8 cellular contexts compared by ENCODE assay signal in genomic region chr2:188978291-188979081, GRCh38. TPM values are rescaled to one million over a fixed set of nuclear protein-coding genes. Genes with fewer than 3 reads are reported as not detected.
DNase-seq lines count a peak whose midpoint lies in the region; ATAC-seq and TF ChIP-seq lines count a peak whose summit lies in the region.

No MANE protein-coding gene starts in this region.

- TF ChIP-seq CTCF in RWPE2 (IDR thresholded peaks at IDR 0.05; ENCODE audit: poor library complexity, severe bottlenecking): peak; percentile 63
- TF ChIP-seq CTCF in cardiac muscle cell (IDR thresholded peaks at IDR 0.05; ENCODE audit: low read depth, low read length): peak; percentile 35
- TF ChIP-seq CTCF in spleen (IDR thresholded peaks at IDR 0.05 in 8 of 11, conservative IDR thresholded peaks at IDR 0.05 in 3 of 11): no peak

- H3K36me3 Mint-ChIP-seq in activated naive CD4-positive, alpha-beta T cell treated with anti-CD3 and anti-CD28 coated beads for 36 hours (ENCODE audit: low read depth): no peaks in the 10 kb centered on the region

- H3K27ac ChIP-seq in RWPE2 (ENCODE audit: poor library complexity, severe bottlenecking) (no peak overlapping the region), cardiac muscle cell (peak overlapping the region; percentile 38), spleen (peak overlapping the region in 6 of 8 donors; percentile 28 to 72 (median 61))

- no peaks in the 10 kb centered on the region for H3K9me3 Mint-ChIP-seq in activated naive CD4-positive, alpha-beta T cell treated with anti-CD3 and anti-CD28 coated beads for 36 hours

- H3K9me3 ChIP-seq in RWPE2 (ENCODE audit: severe bottlenecking) (no peaks in the 10 kb centered on the region), cardiac muscle cell (ENCODE audit: low read depth) (no peaks in the 10 kb centered on the region), spleen (no peaks in the 10 kb centered on the region)

- CTCF ChIA-PET in activated naive CD4-positive, alpha-beta T cell treated with anti-CD3 and anti-CD28 coated beads for 36 hours (lab: Charles Lee): interaction anchor here (0.6 to 1.4 kb wide), 5 partner anchors 14 to 469 kb away, joined by 3 to 5 read pairs (median 3); no protein-coding TSS in a partner anchor

- no peaks in the 10 kb centered on the region for H3K27me3 ChIP-seq in RWPE2 (ENCODE audit: insufficient read depth, poor library complexity, severe bottlenecking)
- no peaks in the 10 kb centered on the region for H3K27me3 ChIP-seq in cardiac muscle cell
- no peaks in the 10 kb centered on the region for H3K27me3 ChIP-seq in spleen (replicated peaks in 1 of 7)

- no peaks in the 10 kb centered on the region for H3K36me3 ChIP-seq in RWPE2 (ENCODE audit: low read depth)
- no peaks in the 10 kb centered on the region for H3K36me3 ChIP-seq in cardiac muscle cell
- H3K36me3 ChIP-seq in spleen: no peaks in the 10 kb centered on the region

- H3K27ac Mint-ChIP-seq in activated naive CD4-positive, alpha-beta T cell treated with anti-CD3 and anti-CD28 coated beads for 36 hours: peak overlapping the region; percentile 51

- ATAC-seq in HG02884 (IDR thresholded peaks at IDR 0.05; ENCODE audit: unreplicated experiment) (peak; percentile 90), RWPE2 (ENCODE audit: low read depth) (no peak)

- DNase-seq in activated naive CD4-positive, alpha-beta T cell treated with anti-CD3 and anti-CD28 coated beads for 36 hours: peak; percentile 6
- DNase-seq in activated naive CD4-positive, alpha-beta T cell (lab: John Stamatoyannopoulos, UW): no peak
- DNase-seq in RWPE2 (ENCODE audit: low spot score): no peak
- peak; percentile 51 to 89 for DNase-seq in cardiac muscle cell (ENCODE audit: low read depth in 1 of 2, low spot score in 1 of 2)
- DNase-seq in spleen: no peak
- DNase-seq in GDM1 (lab: John Stamatoyannopoulos, UW): no peak
- DNase-seq in activated effector memory CD4-positive, alpha-beta T cell treated with Interleukin-2 at 50 U/mL for 16 hours: no peak

- H3K4me1 ChIP-seq in RWPE2 (ENCODE audit: insufficient read depth, poor library complexity, severe bottlenecking): no peaks in the 10 kb centered on the region
- H3K4me1 ChIP-seq in cardiac muscle cell (ENCODE audit: low read depth): peaks cover 23% of the 10 kb centered on the region
- no peaks in the 10 kb centered on the region for H3K4me1 ChIP-seq in spleen

- intact Hi-C loops in activated naive CD4-positive, alpha-beta T cell treated with anti-CD3 and anti-CD28 coated beads for 36 hours (cut with micrococcal nuclease): loop anchor here (1.0 to 10.0 kb wide), 9 partner anchors 22 to 1392 kb away; partner anchors contain the start of gene WDR75
- intact Hi-C loops in spleen (cut with DNase I; ENCODE audit: low total_unique reads): no loop called here

- H3K4me3 ChIP-seq in RWPE2 (ENCODE audit: severe bottlenecking) (no peak overlapping the region), cardiac muscle cell (no peak overlapping the region), spleen (no peak overlapping the region)

- peaks cover 19% of the 10 kb centered on the region for H3K4me1 Mint-ChIP-seq in activated naive CD4-positive, alpha-beta T cell treated with anti-CD3 and anti-CD28 coated beads for 36 hours (ENCODE audit: low read depth)

- peak overlapping the region; percentile 7 for H3K4me3 Mint-ChIP-seq in activated naive CD4-positive, alpha-beta T cell treated with anti-CD3 and anti-CD28 coated beads for 36 hours

- 36 to 48% (median 42%) methylated on average over 6 of the region's 6 CpGs for WGBS in spleen, 5 donors

- peaks cover 19% of the 10 kb centered on the region for H3K27me3 Mint-ChIP-seq in activated naive CD4-positive, alpha-beta T cell treated with anti-CD3 and anti-CD28 coated beads for 36 hours (ENCODE audit: low read depth)

- no peak for TF ChIP-seq POLR2A in spleen (IDR thresholded peaks at IDR 0.05)

RNA-seq across cellular contexts. Expression of gene COL3A1, which starts 4.3 kb away (rescaled TPM):
- total RNA-seq in activated naive CD4-positive, alpha-beta T cell treated with anti-CD3 and anti-CD28 coated beads for 36 hours: not detected
- total RNA-seq in cardiac muscle cell (155 and 216 TPM in 2 replicates), spleen (100 to 1,000 TPM in 6 of 7 donors, 10 to 100 TPM in 1; 67.6 to 397 (median 184) TPM)
- polyA plus RNA-seq in cardiac muscle cell (107 and 159 TPM in 2 replicates), spleen (10 to 100 TPM; 24.9 to 59.3 (median 43.4) TPM)

Comparison
In these comparisons a context has a peak if more than half of its experiments do, and no peak if none do; other contexts are left out.
1. DNase-seq: peak in activated naive CD4-positive, alpha-beta T cell treated with anti-CD3 and anti-CD28 coated beads for 36 hours (single experiment) and cardiac muscle cell (2 of 2); none in activated naive CD4-positive, alpha-beta T cell (0 of 4), RWPE2 (single experiment), spleen (single experiment), GDM1 (single experiment) and activated effector memory CD4-positive, alpha-beta T cell treated with Interleukin-2 at 50 U/mL for 16 hours (single experiment).
2. CTCF ChIP-seq: peak in RWPE2 (single experiment) and cardiac muscle cell (single experiment); none in spleen (0 of 11).
3. RNA of gene COL3A1, which starts 4.3 kb away (total RNA-seq): 67.6 to 397 TPM in spleen and 155 to 216 TPM in cardiac muscle cell; not detected in activated naive CD4-positive, alpha-beta T cell treated with anti-CD3 and anti-CD28 coated beads for 36 hours; every median in the first group is over 10 times any median in the second.